8 cellular contexts compared by ENCODE assay signal in genomic region chr15:99614749-99615288, GRCh38. TPM values are rescaled to one million over a fixed set of nuclear protein-coding genes. Genes with fewer than 3 reads are reported as not detected.
A peak's percentile ranks its signal among the peaks of the same experiment; 100 is the strongest.
DNase-seq lines count a peak whose midpoint lies in the region; ATAC-seq and TF ChIP-seq lines count a peak whose summit lies in the region.

No MANE protein-coding gene starts in this region.

- no peak overlapping the region for H3K4me3 Mint-ChIP-seq in effector memory CD8-positive, alpha-beta T cell
- H3K4me3 Mint-ChIP-seq in natural killer cell treated with Interleukin-12 subunit alpha and Interleukin-12 subunit beta and Interleukin-15 and Interleukin-18, amount 100 ng/mL, for 72 hours: peak overlapping the region; percentile 70

- H3K9me3 Mint-ChIP-seq in effector memory CD8-positive, alpha-beta T cell: no peaks in the 10 kb centered on the region
- H3K9me3 Mint-ChIP-seq in natural killer cell treated with Interleukin-12 subunit alpha and Interleukin-12 subunit beta and Interleukin-15 and Interleukin-18, amount 100 ng/mL, for 72 hours: no peaks in the 10 kb centered on the region

- no peak for TF ChIP-seq CTCF in GM12865 (IDR thresholded peaks at IDR 0.05; ENCODE audit: insufficient read depth, low read depth, low read length, missing control alignments)

- no peaks in the 10 kb centered on the region for H3K27me3 Mint-ChIP-seq in effector memory CD8-positive, alpha-beta T cell
- H3K27me3 Mint-ChIP-seq in natural killer cell treated with Interleukin-12 subunit alpha and Interleukin-12 subunit beta and Interleukin-15 and Interleukin-18, amount 100 ng/mL, for 72 hours: no peaks in the 10 kb centered on the region

- DNase-seq in GM12865 (ENCODE audit: low read depth) (peak; percentile 25), HT-29 (ENCODE audit: low spot score) (peak; percentile 30), foreskin melanocyte (no peak)
- DNase-seq in effector memory CD8-positive, alpha-beta T cell: no peak
- DNase-seq in natural killer cell treated with Interleukin-12 subunit alpha and Interleukin-12 subunit beta and Interleukin-15 and Interleukin-18, amount 100 ng/mL, for 72 hours (ENCODE audit: low spot score): no peak

- H3K4me1 Mint-ChIP-seq in effector memory CD8-positive, alpha-beta T cell (ENCODE audit: low read depth in 2 of 2): peaks cover 35 to 50% of the 10 kb centered on the region in 2 donors
- peaks cover 37 to 61% of the 10 kb centered on the region in 2 donors for H3K4me1 Mint-ChIP-seq in natural killer cell treated with Interleukin-12 subunit alpha and Interleukin-12 subunit beta and Interleukin-15 and Interleukin-18, amount 100 ng/mL, for 72 hours (ENCODE audit: low read depth in 2 of 2)

- peaks cover 3% of the 10 kb centered on the region for H3K36me3 Mint-ChIP-seq in effector memory CD8-positive, alpha-beta T cell (ENCODE audit: insufficient read depth)
- no peaks in the 10 kb centered on the region for H3K36me3 Mint-ChIP-seq in natural killer cell treated with Interleukin-12 subunit alpha and Interleukin-12 subunit beta and Interleukin-15 and Interleukin-18, amount 100 ng/mL, for 72 hours

- peak; percentile 7 for ATAC-seq in effector memory CD8-positive, alpha-beta T cell (replicated peaks)
- peak in 1 of 2 donors; percentile 40 for ATAC-seq in natural killer cell treated with Interleukin-12 subunit alpha and Interleukin-12 subunit beta and Interleukin-15 and Interleukin-18, amount 100 ng/mL, for 72 hours
- no peak for ATAC-seq in GM18519 (IDR thresholded peaks at IDR 0.05; ENCODE audit: low FRiP score, unreplicated experiment)
- no peak for ATAC-seq in HG03457 (IDR thresholded peaks at IDR 0.05; ENCODE audit: unreplicated experiment)
- no peak for ATAC-seq in HG03378 (IDR thresholded peaks at IDR 0.05; ENCODE audit: unreplicated experiment)

- H3K4me3 ChIP-seq in GM12865 (ENCODE audit: low read depth, low read length): no peak overlapping the region

- H3K27ac Mint-ChIP-seq in effector memory CD8-positive, alpha-beta T cell: peak overlapping the region in 1 of 2 donors; percentile 2
- H3K27ac Mint-ChIP-seq in natural killer cell treated with Interleukin-12 subunit alpha and Interleukin-12 subunit beta and Interleukin-15 and Interleukin-18, amount 100 ng/mL, for 72 hours: peak overlapping the region; percentile 54 to 76

RNA-seq across cellular contexts. Expression of gene MEF2A, which starts 49.0 kb away (rescaled TPM):
- total RNA-seq in HT-29 (2014; rRNA removed; shearing (Covaris generic)): 12.3 and 22.3 TPM in 2 replicates
- total RNA-seq in natural killer cell treated with Interleukin-12 subunit alpha and Interleukin-12 subunit beta and Interleukin-15 and Interleukin-18, amount 100 ng/mL, for 72 hours: 10 to 100 TPM; 27.1 to 42.2 TPM

Comparison
In these comparisons a context has a peak if more than half of its experiments do, and no peak if none do; other contexts are left out.
1. DNase-seq: peak in GM12865 (single experiment) and HT-29 (single experiment); none in effector memory CD8-positive, alpha-beta T cell (0 of 3), natural killer cell treated with Interleukin-12 subunit alpha and Interleukin-12 subunit beta and Interleukin-15 and Interleukin-18, amount 100 ng/mL, for 72 hours (single experiment) and foreskin melanocyte (single experiment).